Comparison of ENCODE assay signal across 30 cellular contexts in genomic region chr13:39938591-39938990, GRCh38.
"Had no signal": no experiment of that assay in that cellular context is flagged by ENCODE, and none has a peak within 500 bp of the region (broad histone marks: within the 10 kb centered on the region; RNA-seq: fewer than 3 reads in every experiment).

No MANE protein-coding gene starts in this region.

- H3K27me3 Mint-ChIP-seq: activated CD4-positive, alpha-beta memory T cell treated with anti-CD3 and anti-CD28 coated beads for 36 hours; activated CD4-positive, alpha-beta T cell treated with anti-CD3 and anti-CD28 coated beads for 36 hours; activated CD8-positive, alpha-beta memory T cell treated with anti-CD3 and anti-CD28 coated beads, Interleukin-2, amount 10 ng/mL, durations not matched to agents 7 days and 5 days; activated naive CD4-positive, alpha-beta T cell treated with anti-CD3 and anti-CD28 coated beads, Interleukin-2, amount 50 U/mL, for 24 hours; activated naive CD8-positive, alpha-beta T cell treated with anti-CD3 and anti-CD28 coated beads for 36 hours; activated naive CD8-positive, alpha-beta T cell treated with anti-CD3 and anti-CD28 coated beads, Interleukin-2, amount 50 U/mL, for 24 hours had no signal

- H3K36me3 Mint-ChIP-seq: activated CD4-positive, alpha-beta memory T cell treated with anti-CD3 and anti-CD28 coated beads for 36 hours; activated CD8-positive, alpha-beta memory T cell treated with anti-CD3 and anti-CD28 coated beads, Interleukin-2, amount 10 ng/mL, durations not matched to agents 7 days and 5 days; activated naive CD4-positive, alpha-beta T cell treated with anti-CD3 and anti-CD28 coated beads, Interleukin-2, amount 50 U/mL, for 24 hours; activated naive CD8-positive, alpha-beta T cell treated with anti-CD3 and anti-CD28 coated beads for 36 hours; brain had no signal

- H3K4me1 ChIP-seq: adrenal gland, ascending aorta, breast epithelium, colonic mucosa had no signal

- H3K4me3 Mint-ChIP-seq: activated CD4-positive, alpha-beta memory T cell treated with anti-CD3 and anti-CD28 coated beads for 36 hours; activated CD4-positive, alpha-beta T cell treated with anti-CD3 and anti-CD28 coated beads for 36 hours; activated CD4-positive, alpha-beta T cell treated with anti-CD3 and anti-CD28 coated beads, Interleukin-2, amount 10 ng/mL, durations not matched to agents 24 days and 14 days; activated CD8-positive, alpha-beta memory T cell treated with anti-CD3 and anti-CD28 coated beads, Interleukin-2, amount 10 ng/mL, durations not matched to agents 7 days and 5 days; activated CD8-positive, alpha-beta T cell treated with anti-CD3 and anti-CD28 coated beads, Interleukin-2, amount 10 ng/mL, durations not matched to agents 7 days and 5 days; activated naive CD4-positive, alpha-beta T cell treated with anti-CD3 and anti-CD28 coated beads for 36 hours; activated naive CD4-positive, alpha-beta T cell treated with anti-CD3 and anti-CD28 coated beads, Interleukin-2, amount 50 U/mL, for 24 hours; activated naive CD8-positive, alpha-beta T cell treated with anti-CD3 and anti-CD28 coated beads for 36 hours; activated naive CD8-positive, alpha-beta T cell treated with anti-CD3 and anti-CD28 coated beads, Interleukin-2, amount 50 U/mL, for 24 hours; activated T-helper 1 cell treated with anti-CD3 and anti-CD28 coated beads, Interleukin-12 subunit alpha, Interleukin-12 subunit beta, Interleukin-2, Interleukin-4 antibody, amounts not matched to agents 30 ng/mL and 10 ng/mL and 1 ng/mL, durations not matched to agents 14 hours and 24 hours and 36 hours; brain had no signal

- H3K9me3 ChIP-seq: adrenal gland, ascending aorta, colonic mucosa, esophagus muscularis mucosa had no signal

- H3K27ac Mint-ChIP-seq: activated CD4-positive, alpha-beta memory T cell treated with anti-CD3 and anti-CD28 coated beads for 36 hours; activated CD4-positive, alpha-beta T cell treated with anti-CD3 and anti-CD28 coated beads for 36 hours; activated CD4-positive, alpha-beta T cell treated with anti-CD3 and anti-CD28 coated beads, Interleukin-2, amount 10 ng/mL, durations not matched to agents 24 days and 14 days; activated CD8-positive, alpha-beta memory T cell treated with anti-CD3 and anti-CD28 coated beads, Interleukin-2, amount 10 ng/mL, durations not matched to agents 7 days and 5 days; activated CD8-positive, alpha-beta T cell treated with anti-CD3 and anti-CD28 coated beads, Interleukin-2, amount 10 ng/mL, durations not matched to agents 7 days and 5 days; activated naive CD4-positive, alpha-beta T cell treated with anti-CD3 and anti-CD28 coated beads for 36 hours; activated naive CD4-positive, alpha-beta T cell treated with anti-CD3 and anti-CD28 coated beads, Interleukin-2, amount 50 U/mL, for 24 hours; activated naive CD8-positive, alpha-beta T cell treated with anti-CD3 and anti-CD28 coated beads for 36 hours; activated naive CD8-positive, alpha-beta T cell treated with anti-CD3 and anti-CD28 coated beads, Interleukin-2, amount 50 U/mL, for 24 hours; activated T-helper 1 cell treated with anti-CD3 and anti-CD28 coated beads, Interleukin-12 subunit alpha, Interleukin-12 subunit beta, Interleukin-2, Interleukin-4 antibody, amounts not matched to agents 30 ng/mL and 10 ng/mL and 1 ng/mL, durations not matched to agents 14 hours and 24 hours and 36 hours; activated T-helper 2 cell treated with anti-CD3 and anti-CD28 coated beads, Interferon-gamma antibody, Interleukin-2, Interleukin-4, amounts not matched to agents 10 μg/mL and 5 μg/mL and 100 μg/mL, durations not matched to agents 14 hours and 24 hours and 36 hours; brain had no signal

- H3K27me3 ChIP-seq: adrenal gland, ascending aorta, breast epithelium, cardiac muscle cell, colonic mucosa, esophagus muscularis mucosa had no signal

- H3K36me3 ChIP-seq: adrenal gland, ascending aorta, breast epithelium, cardiac muscle cell, colonic mucosa, esophagus muscularis mucosa had no signal

- DNase-seq: activated CD4-positive, alpha-beta memory T cell treated with anti-CD3 and anti-CD28 coated beads for 36 hours; activated CD4-positive, alpha-beta T cell treated with anti-CD3 and anti-CD28 coated beads for 36 hours; activated CD4-positive, alpha-beta T cell treated with anti-CD3 and anti-CD28 coated beads, Interleukin-2, amount 10 ng/mL, durations not matched to agents 24 days and 14 days; activated CD4-positive, CD25-positive, alpha-beta regulatory T cell; activated CD4-positive, CD25-positive, alpha-beta regulatory T cell treated with anti-CD3 and anti-CD28 coated beads, Interleukin-2, amount 50 U/mL, for 72 hours; activated CD8-positive, alpha-beta memory T cell treated with anti-CD3 and anti-CD28 coated beads, Interleukin-2, amount 10 ng/mL, durations not matched to agents 7 days and 5 days; activated CD8-positive, alpha-beta memory T cell treated with anti-CD3 and anti-CD28 coated beads, Interleukin-2, amount 50 U/mL, for 4 hours; activated CD8-positive, alpha-beta T cell treated with anti-CD3 and anti-CD28 coated beads, Interleukin-2, amount 10 ng/mL, durations not matched to agents 7 days and 5 days; activated effector memory CD4-positive, alpha-beta T cell treated with anti-CD3 and anti-CD28 coated beads, Interleukin-2, amount 50 U/mL, for 16 hours; activated naive CD4-positive, alpha-beta T cell treated with anti-CD3 and anti-CD28 coated beads for 36 hours; activated naive CD8-positive, alpha-beta T cell treated with anti-CD3 and anti-CD28 coated beads for 36 hours; activated naive CD8-positive, alpha-beta T cell treated with anti-CD3 and anti-CD28 coated beads, Interleukin-2, amount 50 U/mL, for 24 hours; activated T-cell treated with anti-CD3 and anti-CD28 coated beads, Interleukin-2, amount 50 U/mL, for 1 hour; activated T-cell treated with anti-CD3 and anti-CD28 coated beads, Interleukin-2, amount 50 U/mL, for 48 hours; adrenal gland; central memory CD4-positive, alpha-beta T cell; cerebellar nuclear complex; colonic mucosa; effector CD8-positive, alpha-beta T cell; erythroblast; head of caudate nucleus; T-helper 2 cell had no signal

- H3K4me3 ChIP-seq: adrenal gland, ascending aorta, breast epithelium, cardiac muscle cell, colonic mucosa, esophagus muscularis mucosa had no signal

- H3K27ac ChIP-seq: adrenal gland, ascending aorta, breast epithelium, cardiac muscle cell, colonic mucosa, esophagus muscularis mucosa had no signal

- ATAC-seq: activated CD4-positive, alpha-beta T cell treated with anti-CD3 and anti-CD28 coated beads for 36 hours; activated CD8-positive, alpha-beta memory T cell treated with anti-CD3 and anti-CD28 coated beads, Interleukin-2, amount 10 ng/mL, durations not matched to agents 7 days and 5 days; activated CD8-positive, alpha-beta T cell treated with anti-CD3 and anti-CD28 coated beads, Interleukin-2, amount 10 ng/mL, durations not matched to agents 7 days and 5 days; activated naive CD8-positive, alpha-beta T cell treated with anti-CD3 and anti-CD28 coated beads, Interleukin-2, amount 50 U/mL, for 24 hours had no signal

- H3K9me3 Mint-ChIP-seq: activated CD4-positive, alpha-beta memory T cell treated with anti-CD3 and anti-CD28 coated beads for 36 hours; activated CD4-positive, alpha-beta T cell treated with anti-CD3 and anti-CD28 coated beads, Interleukin-2, amount 10 ng/mL, durations not matched to agents 24 days and 14 days; activated naive CD4-positive, alpha-beta T cell treated with anti-CD3 and anti-CD28 coated beads for 36 hours; activated naive CD4-positive, alpha-beta T cell treated with anti-CD3 and anti-CD28 coated beads, Interleukin-2, amount 50 U/mL, for 24 hours; activated naive CD8-positive, alpha-beta T cell treated with anti-CD3 and anti-CD28 coated beads, Interleukin-2, amount 50 U/mL, for 24 hours had no signal
